In genomic region chr2:18788590-18788989, GRCh38 we compare ENCODE assay signal across 15 cellular contexts.
DNase-seq lines count a peak whose midpoint lies in the region; ATAC-seq, FAIRE-seq and TF ChIP-seq lines count a peak whose summit lies in the region.
"Had no signal": no experiment of that assay in that cellular context is flagged by ENCODE, and none has a peak within 500 bp of the region (broad histone marks: within the 10 kb centered on the region; RNA-seq: fewer than 3 reads in every experiment).

No MANE protein-coding gene starts in this region.

- H3K4me3 ChIP-seq in HEK293 (ENCODE audit: low read depth, low read length) (no peak overlapping the region), fibroblast of villous mesenchyme (ENCODE audit: low read depth, low read length) (no peak overlapping the region)
- H3K4me3 ChIP-seq: ascending aorta, mucosa of descending colon, right lobe of liver had no signal

- peaks cover 39% of the 10 kb centered on the region for H3K4me1 ChIP-seq in HEK293 (ENCODE audit: control insufficient read depth, insufficient read depth, low read length)
- H3K4me1 ChIP-seq: ascending aorta, right lobe of liver had no signal

- H3K4me1 Mint-ChIP-seq in nephron = peaks cover 38% of the 10 kb centered on the region
- no peaks in the 10 kb centered on the region for H3K4me1 Mint-ChIP-seq in activated CD8-positive, alpha-beta T cell treated with anti-CD3 and anti-CD28 coated beads, Interleukin-2, amount 10 ng/mL, durations not matched to agents 7 days and 5 days (ENCODE audit: low read depth)
- H3K4me1 Mint-ChIP-seq: CD14-positive monocyte had no signal

- DNase-seq in RCC 7860 (ENCODE audit: low spot score) = peak; percentile 87
- DNase-seq in fibroblast of villous mesenchyme (ENCODE audit: low read depth) = peak; percentile 62
- DNase-seq in activated CD8-positive, alpha-beta T cell treated with anti-CD3 and anti-CD28 coated beads, Interleukin-2, amount 10 ng/mL, durations not matched to agents 7 days and 5 days = no peak
- no peak for DNase-seq in occipital lobe (lab: John Stamatoyannopoulos, UW)
- no peak for DNase-seq in DMS79 (lab: John Stamatoyannopoulos, UW)
- DNase-seq: activated T-cell treated with anti-CD3 and anti-CD28 coated beads, Interleukin-2, amount 50 U/mL, for 72 hours; GF-D8; KG1 had no signal

- H3K36me3 ChIP-seq in HEK293 (ENCODE audit: control insufficient read depth in 2 of 2, insufficient read depth in 1 of 2, low read length in 2 of 2) = no peaks in the 10 kb centered on the region
- H3K36me3 ChIP-seq: ascending aorta, right lobe of liver had no signal

- no peak for ATAC-seq in activated CD8-positive, alpha-beta T cell treated with anti-CD3 and anti-CD28 coated beads, Interleukin-2, amount 10 ng/mL, durations not matched to agents 7 days and 5 days
- ATAC-seq in HG03521 (IDR thresholded peaks at IDR 0.05; ENCODE audit: unreplicated experiment) = no peak
- ATAC-seq: activated T-cell treated with anti-CD3 and anti-CD28 coated beads, Interleukin-2, amount 50 U/mL, for 72 hours; mucosa of descending colon had no signal

- no peaks in the 10 kb centered on the region for H3K9me3 ChIP-seq in HEK293 (ENCODE audit: control insufficient read depth, insufficient read depth, low read depth, low read length)
- H3K9me3 ChIP-seq: mucosa of descending colon had no signal

- POLR2A ChIA-PET in HEK293 (lab: Yijun Ruan, JAX) = interaction anchor here (0.6 kb wide), 1 partner anchor 1041 kb away, joined by 4 read pairs; no protein-coding TSS in a partner anchor
- POLR2A ChIA-PET in activated CD8-positive, alpha-beta T cell treated with anti-CD3 and anti-CD28 coated beads, Interleukin-2, amount 10 ng/mL, durations not matched to agents 7 days and 5 days (lab: Charles Lee) = no interaction called here

- H3K36me3 Mint-ChIP-seq in nephron (ENCODE audit: low read depth) = peaks cover 16% of the 10 kb centered on the region
- H3K36me3 Mint-ChIP-seq in activated CD8-positive, alpha-beta T cell treated with anti-CD3 and anti-CD28 coated beads, Interleukin-2, amount 10 ng/mL, durations not matched to agents 7 days and 5 days (ENCODE audit: low read depth) = no peaks in the 10 kb centered on the region
- H3K36me3 Mint-ChIP-seq: CD14-positive monocyte had no signal

- H3K27ac Mint-ChIP-seq in nephron = peak overlapping the region; percentile 90 to 97 (median 92)
- H3K27ac Mint-ChIP-seq in activated CD8-positive, alpha-beta T cell treated with anti-CD3 and anti-CD28 coated beads, Interleukin-2, amount 10 ng/mL, durations not matched to agents 7 days and 5 days = no peak overlapping the region
- H3K27ac Mint-ChIP-seq: activated T-cell treated with anti-CD3 and anti-CD28 coated beads, Interleukin-2, amount 50 U/mL, for 72 hours; CD14-positive monocyte had no signal

- peak overlapping the region; percentile 34; the same call in 1 of the 2 replicates for H3K27ac ChIP-seq in HEK293 (ENCODE audit: extremely low read depth, low read depth, low read length)
- H3K27ac ChIP-seq: ascending aorta, right lobe of liver had no signal

- peak overlapping the region in 1 of 3 experiments; percentile 26 for H3K4me3 Mint-ChIP-seq in nephron
- H3K4me3 Mint-ChIP-seq in activated CD8-positive, alpha-beta T cell treated with anti-CD3 and anti-CD28 coated beads, Interleukin-2, amount 10 ng/mL, durations not matched to agents 7 days and 5 days = no peak overlapping the region
- H3K4me3 Mint-ChIP-seq: activated T-cell treated with anti-CD3 and anti-CD28 coated beads, Interleukin-2, amount 50 U/mL, for 72 hours; CD14-positive monocyte had no signal

- CTCF ChIA-PET in HEK293 (lab: Yijun Ruan, JAX) = interaction anchor here (0.6 kb wide), 1 partner anchor 534 kb away, joined by 3 read pairs; no protein-coding TSS in a partner anchor
- CTCF ChIA-PET in activated CD8-positive, alpha-beta T cell treated with anti-CD3 and anti-CD28 coated beads, Interleukin-2, amount 10 ng/mL, durations not matched to agents 7 days and 5 days (lab: Charles Lee) = no interaction called here

- TF ChIP-seq CTCF in HEK293 (tag by site-specific recombination; IDR thresholded peaks at IDR 0.05) = no peak
- no peak for TF ChIP-seq CTCF in fibroblast of villous mesenchyme (IDR thresholded peaks at IDR 0.05; ENCODE audit: insufficient read depth, low read depth, low read length)
- no peak for TF ChIP-seq CTCF in nephron (IDR thresholded peaks at IDR 0.05; ENCODE audit: unreplicated experiment in 3 of 3)

- peak; percentile 93 for FAIRE-seq in RCC 7860 (lab: Jason Lieb, UNC)

- H3K9me3 Mint-ChIP-seq in nephron = peaks cover 19% of the 10 kb centered on the region
- no peaks in the 10 kb centered on the region for H3K9me3 Mint-ChIP-seq in activated CD8-positive, alpha-beta T cell treated with anti-CD3 and anti-CD28 coated beads, Interleukin-2, amount 10 ng/mL, durations not matched to agents 7 days and 5 days (ENCODE audit: insufficient read depth)

- H3K27me3 Mint-ChIP-seq in nephron (ENCODE audit: low read depth) = no peaks in the 10 kb centered on the region
- no peaks in the 10 kb centered on the region for H3K27me3 Mint-ChIP-seq in activated CD8-positive, alpha-beta T cell treated with anti-CD3 and anti-CD28 coated beads, Interleukin-2, amount 10 ng/mL, durations not matched to agents 7 days and 5 days (ENCODE audit: low read depth)

TF ChIP-seq in HEK293, 187 proteins besides CTCF, POLR2A, EP300 and RAD21:
- TF ChIP-seq ZNF768 (tag by site-specific recombination; IDR thresholded peaks at IDR 0.05) (no peak), WT1 (tag by site-specific recombination; IDR thresholded peaks at IDR 0.05) (no peak), KLF10 (tag by site-specific recombination; IDR thresholded peaks at IDR 0.05) (no peak), ZNF560 (tag by site-specific recombination; IDR thresholded peaks at IDR 0.05; ENCODE audit: borderline replicate concordance) (no peak), ZNF514 (tag by site-specific recombination; IDR thresholded peaks at IDR 0.05) (no peak), ZIC2 (tag by site-specific recombination; IDR thresholded peaks at IDR 0.05) (peak; percentile 72), ZNF654 (tag by site-specific recombination; IDR thresholded peaks at IDR 0.05; ENCODE audit: low read depth) (no peak), GLIS1 (tag by site-specific recombination; IDR thresholded peaks at IDR 0.05) (peak; percentile 95), ZNF423 (tag by site-specific recombination; IDR thresholded peaks at IDR 0.05) (peak; percentile 65; the same call in 1 of the 2 replicates), SETDB1 (IDR thresholded peaks at IDR 0.05; ENCODE audit: insufficient read length, low read length) (no peak), KLF16 (tag by site-specific recombination; IDR thresholded peaks at IDR 0.05) (no peak), ZNF660 (tag by site-specific recombination; IDR thresholded peaks at IDR 0.05) (0 out of 2 replicates have a peak, but pooled peaks have one; percentile 19), ZNF747 (tag by site-specific recombination; IDR thresholded peaks at IDR 0.05) (no peak), ZBTB44 (tag by site-specific recombination; IDR thresholded peaks at IDR 0.05) (peak; percentile 57; the same call in 1 of the 2 replicates), EGR2 (tag by site-specific recombination; IDR thresholded peaks at IDR 0.05; ENCODE audit: low read depth) (no peak), KLF1 (tag by site-specific recombination; IDR thresholded peaks at IDR 0.05) (no peak), ZBTB1 (tag by site-specific recombination; IDR thresholded peaks at IDR 0.05) (no peak), TSHZ1 (tag by site-specific recombination; IDR thresholded peaks at IDR 0.05; ENCODE audit: borderline replicate concordance) (no peak), ZBTB8A (tag by site-specific recombination; IDR thresholded peaks at IDR 0.05) (0 out of 2 replicates have a peak, but pooled peaks have one; percentile 20), ZFP69B (tag by site-specific recombination; IDR thresholded peaks at IDR 0.05) (no peak), ZNF785 (tag by site-specific recombination; IDR thresholded peaks at IDR 0.05) (no peak), ZNF140 (tag by site-specific recombination; IDR thresholded peaks at IDR 0.05) (no peak)

Comparison
In these comparisons a context has a peak if more than half of its experiments do, and no peak if none do; other contexts are left out.
1. DNase-seq: peak in RCC 7860 (single experiment) and fibroblast of villous mesenchyme (single experiment); none in activated CD8-positive, alpha-beta T cell treated with anti-CD3 and anti-CD28 coated beads, Interleukin-2, amount 10 ng/mL, durations not matched to agents 7 days and 5 days (single experiment), occipital lobe (single experiment) and DMS79 (single experiment).